In genomic region chr7:94301024-94301588, GRCh38 we compare ENCODE assay signal across 9 cellular contexts.
DNase-seq lines count a peak whose midpoint lies in the region; ATAC-seq and TF ChIP-seq lines count a peak whose summit lies in the region.
"Had no signal": no experiment of that assay in that cellular context is flagged by ENCODE, and none has a peak within 500 bp of the region (broad histone marks: within the 10 kb centered on the region; RNA-seq: fewer than 3 reads in every experiment).

No MANE protein-coding gene starts in this region.

- H3K36me3 ChIP-seq in WERI-Rb-1, result no peaks in the 10 kb centered on the region
- H3K36me3 ChIP-seq in left ventricle myocardium inferior, result no peaks in the 10 kb centered on the region
- no peaks in the 10 kb centered on the region for H3K36me3 ChIP-seq in sigmoid colon
- H3K36me3 ChIP-seq: neutrophil had no signal

- H3K9me3 ChIP-seq in WERI-Rb-1 (ENCODE audit: severe bottlenecking) (no peaks in the 10 kb centered on the region), left ventricle myocardium inferior (replicated peaks) (no peaks in the 10 kb centered on the region), sigmoid colon (no peaks in the 10 kb centered on the region)
- H3K9me3 ChIP-seq: neutrophil had no signal

- no peak for TF ChIP-seq POLR2A in sigmoid colon (IDR thresholded peaks at IDR 0.05)

- no peak overlapping the region for H3K27ac Mint-ChIP-seq in activated CD4-positive, alpha-beta T cell treated with anti-CD3 and anti-CD28 coated beads, Interleukin-2, amount 10 ng/mL, durations not matched to agents 7 days and 5 days

- H3K4me3 ChIP-seq in WERI-Rb-1 (ENCODE audit: low read depth, low read length), result no peak overlapping the region
- H3K4me3 ChIP-seq in left ventricle myocardium inferior, result no peak overlapping the region
- no peak overlapping the region for H3K4me3 ChIP-seq in sigmoid colon

- H3K4me1 ChIP-seq in left ventricle myocardium inferior (peaks cover 31% of the 10 kb centered on the region), sigmoid colon (peaks cover 0 to 79% (median 67%) of the 10 kb centered on the region in 4 donors)

- WGBS in sigmoid colon, 2 donors, result 46 to 61% methylated on average over 6 of the region's 6 CpGs

- no peaks in the 10 kb centered on the region for H3K9me3 Mint-ChIP-seq in activated CD4-positive, alpha-beta T cell treated with anti-CD3 and anti-CD28 coated beads, Interleukin-2, amount 10 ng/mL, durations not matched to agents 7 days and 5 days

- H3K27me3 Mint-ChIP-seq in activated CD4-positive, alpha-beta T cell treated with anti-CD3 and anti-CD28 coated beads, Interleukin-2, amount 10 ng/mL, durations not matched to agents 7 days and 5 days, result peaks cover 1% of the 10 kb centered on the region

- CTCF ChIA-PET in activated CD4-positive, alpha-beta T cell treated with anti-CD3 and anti-CD28 coated beads, Interleukin-2, amount 10 ng/mL, durations not matched to agents 7 days and 5 days (lab: Charles Lee), result no interaction called here

- peak; percentile 40 for DNase-seq in GOT3 (lab: John Stamatoyannopoulos, UW)
- DNase-seq in WERI-Rb-1, result peak; percentile 40
- DNase-seq in left ventricle myocardium inferior, result peak; percentile 73
- peak; percentile 91 for DNase-seq in sigmoid colon
- DNase-seq in NCI-H748 treated with DMSO at 0.1 percent for 48 hours (lab: John Stamatoyannopoulos, UW), result no peak
- DNase-seq in activated CD4-positive, alpha-beta T cell treated with anti-CD3 and anti-CD28 coated beads, Interleukin-2, amount 10 ng/mL, durations not matched to agents 7 days and 5 days, result no peak

- intact Hi-C loops in left ventricle myocardium inferior (cut with micrococcal nuclease), result no loop called here
- intact Hi-C loops in sigmoid colon (cut with DNase I), result loop anchor here (5.0 kb wide), 1 partner anchor 51 kb away; no protein-coding TSS in a partner anchor

- H3K27me3 ChIP-seq in WERI-Rb-1 (ENCODE audit: insufficient read depth, low read depth, severe bottlenecking), result no peaks in the 10 kb centered on the region
- H3K27me3 ChIP-seq in left ventricle myocardium inferior (ENCODE audit: low read depth), result no peaks in the 10 kb centered on the region
- no peaks in the 10 kb centered on the region for H3K27me3 ChIP-seq in sigmoid colon
- H3K27me3 ChIP-seq: neutrophil had no signal

- TF ChIP-seq EP300 in sigmoid colon (IDR thresholded peaks at IDR 0.05), result peak in 1 of 4 donors; percentile 15

- ATAC-seq in GM21529 (IDR thresholded peaks at IDR 0.05; ENCODE audit: unreplicated experiment) (no peak), HG03097 (IDR thresholded peaks at IDR 0.05; ENCODE audit: low FRiP score, unreplicated experiment) (no peak)

- H3K4me1 Mint-ChIP-seq in activated CD4-positive, alpha-beta T cell treated with anti-CD3 and anti-CD28 coated beads, Interleukin-2, amount 10 ng/mL, durations not matched to agents 7 days and 5 days, result no peaks in the 10 kb centered on the region

- H3K4me3 Mint-ChIP-seq in activated CD4-positive, alpha-beta T cell treated with anti-CD3 and anti-CD28 coated beads, Interleukin-2, amount 10 ng/mL, durations not matched to agents 7 days and 5 days, result no peak overlapping the region

- POLR2A ChIA-PET in activated CD4-positive, alpha-beta T cell treated with anti-CD3 and anti-CD28 coated beads, Interleukin-2, amount 10 ng/mL, durations not matched to agents 7 days and 5 days (lab: Charles Lee), result no interaction called here

- TF ChIP-seq CTCF in WERI-Rb-1 (IDR thresholded peaks at IDR 0.05; ENCODE audit: low read depth, low read length) (0 out of 2 replicates have a peak, but pooled peaks have one; percentile 18), left ventricle myocardium inferior (IDR thresholded peaks at IDR 0.05; ENCODE audit: borderline replicate concordance) (peak; percentile 18), sigmoid colon (IDR thresholded peaks at IDR 0.05) (no peak)

- H3K36me3 Mint-ChIP-seq in activated CD4-positive, alpha-beta T cell treated with anti-CD3 and anti-CD28 coated beads, Interleukin-2, amount 10 ng/mL, durations not matched to agents 7 days and 5 days (ENCODE audit: low read depth), result no peaks in the 10 kb centered on the region

- no peak overlapping the region for H3K27ac ChIP-seq in WERI-Rb-1
- H3K27ac ChIP-seq in left ventricle myocardium inferior (replicated peaks), result peak overlapping the region; percentile 79
- H3K27ac ChIP-seq in sigmoid colon, result peak overlapping the region; percentile 78 to 93 (median 88)
- H3K27ac ChIP-seq: neutrophil had no signal

Comparison
In these comparisons a context has a peak if more than half of its experiments do, and no peak if none do; other contexts are left out.
1. DNase-seq: peak in GOT3 (single experiment), WERI-Rb-1 (single experiment), left ventricle myocardium inferior (single experiment) and sigmoid colon (single experiment); none in NCI-H748 treated with DMSO at 0.1 percent for 48 hours (single experiment) and activated CD4-positive, alpha-beta T cell treated with anti-CD3 and anti-CD28 coated beads, Interleukin-2, amount 10 ng/mL, durations not matched to agents 7 days and 5 days (single experiment).
2. CTCF ChIP-seq: peak in WERI-Rb-1 (single experiment) and left ventricle myocardium inferior (single experiment); none in sigmoid colon (0 of 4).